8 cellular contexts compared by ENCODE assay signal in the genomic region with DNA sequence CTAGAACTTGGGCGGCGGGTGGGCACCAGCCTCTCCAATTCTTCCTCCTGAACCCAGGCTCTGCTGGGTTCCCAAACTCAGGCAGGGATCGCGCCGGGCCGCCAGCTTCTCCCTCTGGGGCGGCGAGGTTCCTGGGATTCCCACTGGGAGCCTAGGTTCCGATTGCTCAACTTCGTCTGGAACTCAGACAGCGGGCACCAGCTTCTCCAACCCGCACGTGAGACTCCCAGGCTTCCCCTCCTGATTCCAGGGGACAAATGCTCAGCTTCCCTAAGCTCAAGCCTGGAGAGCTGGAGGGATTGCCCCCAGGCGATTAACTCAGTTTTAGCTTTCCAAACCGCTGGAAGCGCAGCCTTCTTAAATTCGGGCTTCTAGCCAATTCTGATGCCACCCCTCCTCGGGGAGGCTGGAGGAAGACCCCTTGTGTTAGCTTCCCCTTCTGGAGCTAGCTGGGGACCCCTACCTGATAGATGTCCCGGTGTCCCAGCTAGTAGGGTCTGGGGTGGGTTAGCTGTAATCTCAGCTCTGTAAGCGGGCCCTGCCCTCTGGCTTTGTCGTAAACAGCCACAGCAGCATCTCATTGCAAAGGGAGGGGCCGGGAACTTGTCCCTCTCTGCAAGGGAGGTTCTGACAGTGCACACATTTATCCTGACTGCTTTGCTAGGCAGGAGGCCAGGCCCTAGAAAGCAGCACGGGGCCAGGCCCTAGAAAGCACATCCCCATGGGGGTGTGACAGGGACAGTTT. TPM values are rescaled to one million over a fixed set of nuclear protein-coding genes. Genes with fewer than 3 reads are reported as not detected.
DNase-seq lines count a peak whose midpoint lies in the region; ATAC-seq, FAIRE-seq and TF ChIP-seq lines count a peak whose summit lies in the region.

No MANE protein-coding gene starts in this region.

- DNase-seq in AG08396 (ENCODE audit: low spot score) (peak; percentile 67), amniotic epithelial cell (ENCODE audit: low read depth) (peak; percentile 19), HepG2 (ENCODE audit: low spot score) (peak; percentile 17), transverse colon (no peak), Kasumi-1 (lab: John Stamatoyannopoulos, UW) (no peak)
- DNase-seq in stimulated activated CD4-positive, alpha-beta T cell treated with anti-CD3 and anti-CD28 coated beads, Interleukin-4, amount 100 ng/mL, for 1 hour: no peak

- CTCF ChIA-PET in HepG2 (lab: Yijun Ruan, JAX; ENCODE audit: low intra/inter-chr PET ratio, low total read pairs): no interaction called here

- ATAC-seq in HG02759 (IDR thresholded peaks at IDR 0.05; ENCODE audit: unreplicated experiment): peak; percentile 4
- ATAC-seq in HepG2: peak; percentile 42
- ATAC-seq in GM21737 (IDR thresholded peaks at IDR 0.05; ENCODE audit: unreplicated experiment): no peak

- no TSS peak for BruUV-seq in HepG2 (replicated peaks; lab: Mats Ljungman, UMichigan)

- H3K4me3 ChIP-seq in HepG2 (replicated peaks in 1 of 3; ENCODE audit: insufficient read depth in 1 of 3, low read depth in 2 of 3, low read length in 3 of 3): peak overlapping the region; percentile 68 to 81 (median 75)
- peak overlapping the region; percentile 78 to 96 (median 90) for H3K4me3 ChIP-seq in transverse colon

- in situ Hi-C loops in HepG2 (cut with HindIII; ENCODE audit: extremely low pct_ligation_motif_present, low pct_unique_long_range_greater_than_20kb): no loop called here
- in situ Hi-C loops in transverse colon (cut with MboI; ENCODE audit: low pct_ligation_motif_present in 1 of 4, low pct_unique_long_range_greater_than_20kb in 1 of 4, low sequenced_read_pairs in 3 of 4): no loop called here

- POLR2A ChIA-PET in HepG2 (lab: Yijun Ruan, JAX): interaction anchor here (1.1 to 2.0 kb wide), 4 partner anchors 12 to 454 kb away, joined by 4 to 13 read pairs (median 6); partner anchors contain the start of genes PNPLA6 and ZNF557

- no peaks in the 10 kb centered on the region for H3K79me2 ChIP-seq in HepG2 (ENCODE audit: insufficient read depth, low read length)

- no peak overlapping the region for H2AFZ ChIP-seq in HepG2 (ENCODE audit: low read length)

- TF ChIP-seq EP300 in HepG2 (IDR thresholded peaks at IDR 0.05; ENCODE audit: low read depth in 2 of 2, low read length in 2 of 2) (no peak), HepG2 (CRISPR knock-in tag; IDR thresholded peaks at IDR 0.05; ENCODE audit: borderline replicate concordance) (no peak), transverse colon (IDR thresholded peaks at IDR 0.05; ENCODE audit: low read depth) (no peak)

- H3K27ac ChIP-seq in HepG2 (ENCODE audit: extremely low read length, insufficient read depth, low read length) (no peak overlapping the region), transverse colon (peak overlapping the region; percentile 70 to 84 (median 80))

- H4K20me1 ChIP-seq in HepG2 (ENCODE audit: insufficient read depth, low read length): no peaks in the 10 kb centered on the region

- intact Hi-C loops in HepG2 (cut with micrococcal nuclease; ENCODE audit: unreplicated experiment): no loop called here
- intact Hi-C loops in transverse colon (cut with DNase I; ENCODE audit: low total_unique reads): no loop called here

- H3K9ac ChIP-seq in HepG2 (ENCODE audit: insufficient read depth, low read depth, low read length): peak overlapping the region; percentile 70

- under 1% methylated on average over 16 of the region's 23 CpGs for WGBS in HepG2 (ENCODE audit: low lambda C conversion rate)
- WGBS in transverse colon (ENCODE audit: low coverage in 1 of 2), 2 donors: 6 to 7% methylated on average over 3 to 20 of the region's 23 CpGs

- H3K9me3 ChIP-seq in HepG2 (ENCODE audit: low read length) (no peaks in the 10 kb centered on the region), transverse colon (no peaks in the 10 kb centered on the region)

- FAIRE-seq in HepG2 (lab: Jason Lieb, UNC): no peak

- TF ChIP-seq RAD21 in HepG2 (CRISPR knock-in tag; IDR thresholded peaks at IDR 0.05): no peak

- H3K4me2 ChIP-seq in HepG2 (ENCODE audit: low read depth, low read length): peak overlapping the region; percentile 100

- H3K36me3 ChIP-seq in HepG2 (replicated peaks in 1 of 2; ENCODE audit: control insufficient read depth in 1 of 2, insufficient read depth in 2 of 2, low read length in 2 of 2) (peaks cover 0 to 2% of the 10 kb centered on the region in 2 experiments; a peak in 2 of 5 replicates), transverse colon (peaks cover 0 to 5% (median 0%) of the 10 kb centered on the region in 4 donors)

- H3K27me3 ChIP-seq in HepG2 (ENCODE audit: control insufficient read depth in 1 of 2, insufficient read depth in 2 of 2, low read length in 2 of 2) (no peaks in the 10 kb centered on the region), transverse colon (no peaks in the 10 kb centered on the region)

- peaks cover 15% of the 10 kb centered on the region for H3K4me1 ChIP-seq in HepG2 (ENCODE audit: insufficient read depth, low read length)
- H3K4me1 ChIP-seq in transverse colon: peaks cover 7 to 20% (median 18%) of the 10 kb centered on the region in 4 donors

- TF ChIP-seq CTCF in HepG2 (CRISPR knock-in tag; IDR thresholded peaks at IDR 0.05) (no peak), transverse colon (IDR thresholded peaks at IDR 0.05) (no peak)

- TF ChIP-seq POLR2A in HepG2 (IDR thresholded peaks at IDR 0.05; ENCODE audit: insufficient read depth in 1 of 2, low read depth in 2 of 2, low read length in 2 of 2) (no peak), transverse colon (IDR thresholded peaks at IDR 0.05) (no peak)

RNA-seq across cellular contexts. Expression of gene MCOLN1, which starts 0.7 kb away (rescaled TPM):
- total RNA-seq in HepG2 (2016; rRNA removed; fragmentation: Illumina TruSeq; extraction: Trizol) (1.9 and 3.4 TPM in 2 replicates), transverse colon (10 to 100 TPM; 14.7 to 93.1 (median 23.9) TPM)
- 3.4 and 4.1 TPM in 2 replicates for total RNA-seq in HepG2 (2016; cell fraction: cytosol; rRNA removed; fragmentation: Illumina TruSeq; extraction: Trizol; ENCODE audit: low read depth)
- total RNA-seq in HepG2 (2016; cell fraction: insoluble cytoplasmic fraction; rRNA removed; fragmentation: Illumina TruSeq; extraction: Trizol): 1.8 and 4.3 TPM in 2 replicates
- total RNA-seq in HepG2 (2016; cell fraction: membrane; rRNA removed; fragmentation: Illumina TruSeq; extraction: Trizol): 2.4 and 3.4 TPM in 2 replicates
- total RNA-seq in HepG2 (2016; cell fraction: nucleus; rRNA removed; fragmentation: Illumina TruSeq; extraction: Trizol): 3.8 and 4.3 TPM in 2 replicates
- polyA plus RNA-seq in HepG2 (2011; rRNA removed): 11.6 and 15.7 TPM in 2 replicates
- polyA plus RNA-seq in HepG2 (2011; cell fraction: cytosol; rRNA removed): 6.4 and 7.4 TPM in 2 replicates
- 29.1 and 39.0 TPM in 2 replicates for polyA plus RNA-seq in HepG2 (2011; cell fraction: nucleus; rRNA removed)
- polyA plus RNA-seq in HepG2 (2012): 3.4 and 4.8 TPM in 2 replicates
- 2.3 and 3.2 TPM in 2 replicates for polyA plus RNA-seq in HepG2 (2016; cell fraction: cytosol; fragmentation: Illumina TruSeq; extraction: Trizol; ENCODE audit: low read depth)
- polyA plus RNA-seq in HepG2 (2016; cell fraction: insoluble cytoplasmic fraction; fragmentation: Illumina TruSeq; extraction: Trizol; ENCODE audit: low read depth): 2.9 and 3.5 TPM in 2 replicates
- 3.3 and 3.4 TPM in 2 replicates for polyA plus RNA-seq in HepG2 (2016; cell fraction: membrane; fragmentation: Illumina TruSeq; extraction: Trizol; ENCODE audit: low read depth)
- 16.6 and 21.1 TPM in 2 replicates for polyA plus RNA-seq in HepG2 (2016; cell fraction: nucleus; fragmentation: Illumina TruSeq; extraction: Trizol; ENCODE audit: insufficient read depth, low read depth)
- 19.2 and 110 TPM in 2 replicates for polyA minus RNA-seq in HepG2 (2011; rRNA and poly(A)+ RNA removed; ENCODE audit: low replicate concordance)
- 2.4 and 4.4 TPM in 2 replicates for polyA minus RNA-seq in HepG2 (2011; cell fraction: cytosol; rRNA and poly(A)+ RNA removed)
- polyA minus RNA-seq in HepG2 (2011; cell fraction: nucleus; rRNA and poly(A)+ RNA removed): 4.8 and 5.9 TPM in 2 replicates

RNA-seq across cellular contexts. Expression of gene ZNF358, which starts 7.2 kb away (rescaled TPM):
- 6.4 and 9.1 TPM in 2 replicates for total RNA-seq in HepG2 (2016; rRNA removed; fragmentation: Illumina TruSeq; extraction: Trizol)
- 29.8 and 30.7 TPM in 2 replicates for total RNA-seq in HepG2 (2016; cell fraction: cytosol; rRNA removed; fragmentation: Illumina TruSeq; extraction: Trizol; ENCODE audit: low read depth)
- total RNA-seq in HepG2 (2016; cell fraction: insoluble cytoplasmic fraction; rRNA removed; fragmentation: Illumina TruSeq; extraction: Trizol): 7.4 and 8.8 TPM in 2 replicates
- 40.6 and 43.0 TPM in 2 replicates for total RNA-seq in HepG2 (2016; cell fraction: membrane; rRNA removed; fragmentation: Illumina TruSeq; extraction: Trizol)
- total RNA-seq in HepG2 (2016; cell fraction: nucleus; rRNA removed; fragmentation: Illumina TruSeq; extraction: Trizol): 4.2 and 4.8 TPM in 2 replicates
- polyA plus RNA-seq in HepG2 (2011; rRNA removed): 36.3 and 37.0 TPM in 2 replicates
- 27.2 and 34.8 TPM in 2 replicates for polyA plus RNA-seq in HepG2 (2011; cell fraction: cytosol; rRNA removed)
- polyA plus RNA-seq in HepG2 (2011; cell fraction: nucleus; rRNA removed): 16.8 and 18.8 TPM in 2 replicates
- 18.3 and 24.5 TPM in 2 replicates for polyA plus RNA-seq in HepG2 (2012)
- polyA plus RNA-seq in HepG2 (2016; cell fraction: cytosol; fragmentation: Illumina TruSeq; extraction: Trizol; ENCODE audit: low read depth): 89.1 and 102 TPM in 2 replicates
- polyA plus RNA-seq in HepG2 (2016; cell fraction: insoluble cytoplasmic fraction; fragmentation: Illumina TruSeq; extraction: Trizol; ENCODE audit: low read depth): 21.6 and 26.7 TPM in 2 replicates
- polyA plus RNA-seq in HepG2 (2016; cell fraction: membrane; fragmentation: Illumina TruSeq; extraction: Trizol; ENCODE audit: low read depth): 106 and 124 TPM in 2 replicates
- 18.5 and 20.8 TPM in 2 replicates for polyA plus RNA-seq in HepG2 (2016; cell fraction: nucleus; fragmentation: Illumina TruSeq; extraction: Trizol; ENCODE audit: insufficient read depth, low read depth)
- 17.5 and 24.9 TPM in 2 replicates for polyA minus RNA-seq in HepG2 (2011; rRNA and poly(A)+ RNA removed; ENCODE audit: low replicate concordance)
- 11.3 and 15.3 TPM in 2 replicates for polyA minus RNA-seq in HepG2 (2011; cell fraction: cytosol; rRNA and poly(A)+ RNA removed)
- polyA minus RNA-seq in HepG2 (2011; cell fraction: nucleus; rRNA and poly(A)+ RNA removed): 2.2 and 3.4 TPM in 2 replicates
- 10 to 100 TPM; 50.2 to 72.7 (median 69.1) TPM for total RNA-seq in transverse colon

RNA-seq across cellular contexts. Expression of gene PNPLA6, which starts 12.4 kb away (rescaled TPM):
- 11.1 and 28.2 TPM in 2 replicates for total RNA-seq in HepG2 (2016; rRNA removed; fragmentation: Illumina TruSeq; extraction: Trizol)
- total RNA-seq in HepG2 (2016; cell fraction: cytosol; rRNA removed; fragmentation: Illumina TruSeq; extraction: Trizol; ENCODE audit: low read depth): 6.7 and 9.9 TPM in 2 replicates
- 7.3 and 24.9 TPM in 2 replicates for total RNA-seq in HepG2 (2016; cell fraction: insoluble cytoplasmic fraction; rRNA removed; fragmentation: Illumina TruSeq; extraction: Trizol)
- 9.5 and 10.2 TPM in 2 replicates for total RNA-seq in HepG2 (2016; cell fraction: membrane; rRNA removed; fragmentation: Illumina TruSeq; extraction: Trizol)
- 39.4 and 51.4 TPM in 2 replicates for total RNA-seq in HepG2 (2016; cell fraction: nucleus; rRNA removed; fragmentation: Illumina TruSeq; extraction: Trizol)
- 24.9 and 28.4 TPM in 2 replicates for polyA plus RNA-seq in HepG2 (2011; rRNA removed)
- 8.4 and 14.6 TPM in 2 replicates for polyA plus RNA-seq in HepG2 (2011; cell fraction: cytosol; rRNA removed)
- polyA plus RNA-seq in HepG2 (2011; cell fraction: nucleus; rRNA removed): 192 and 272 TPM in 2 replicates
- polyA plus RNA-seq in HepG2 (2012): 22.0 and 47.4 TPM in 2 replicates
- 4.0 and 4.8 TPM in 2 replicates for polyA plus RNA-seq in HepG2 (2016; cell fraction: cytosol; fragmentation: Illumina TruSeq; extraction: Trizol; ENCODE audit: low read depth)
- 9.1 and 14.0 TPM in 2 replicates for polyA plus RNA-seq in HepG2 (2016; cell fraction: insoluble cytoplasmic fraction; fragmentation: Illumina TruSeq; extraction: Trizol; ENCODE audit: low read depth)
- 4.9 and 7.2 TPM in 2 replicates for polyA plus RNA-seq in HepG2 (2016; cell fraction: membrane; fragmentation: Illumina TruSeq; extraction: Trizol; ENCODE audit: low read depth)
- polyA plus RNA-seq in HepG2 (2016; cell fraction: nucleus; fragmentation: Illumina TruSeq; extraction: Trizol; ENCODE audit: insufficient read depth, low read depth): 115 and 120 TPM in 2 replicates
- polyA minus RNA-seq in HepG2 (2011; rRNA and poly(A)+ RNA removed; ENCODE audit: low replicate concordance): 20.0 and 49.5 TPM in 2 replicates
- 21.5 and 23.2 TPM in 2 replicates for polyA minus RNA-seq in HepG2 (2011; cell fraction: cytosol; rRNA and poly(A)+ RNA removed)
- 37.4 and 52.5 TPM in 2 replicates for polyA minus RNA-seq in HepG2 (2011; cell fraction: nucleus; rRNA and poly(A)+ RNA removed)
- 100 to 1,000 TPM; 115 to 435 (median 147) TPM for total RNA-seq in transverse colon

RNA-seq across cellular contexts. Expression of gene PEX11G, which starts 34.3 kb away (rescaled TPM):
- total RNA-seq in HepG2 (2016; rRNA removed; fragmentation: Illumina TruSeq; extraction: Trizol) (not detected in 2 replicates), transverse colon (10 to 100 TPM in 1 of 4 donors, 1 to 10 TPM in 3; 2.2 to 14.5 (median 8.9) TPM)
- not detected in 2 replicates for total RNA-seq in HepG2 (2016; cell fraction: cytosol; rRNA removed; fragmentation: Illumina TruSeq; extraction: Trizol; ENCODE audit: low read depth)
- total RNA-seq in HepG2 (2016; cell fraction: insoluble cytoplasmic fraction; rRNA removed; fragmentation: Illumina TruSeq; extraction: Trizol): not detected in 2 replicates
- not detected in 2 replicates for total RNA-seq in HepG2 (2016; cell fraction: membrane; rRNA removed; fragmentation: Illumina TruSeq; extraction: Trizol)
- not detected in 2 replicates for total RNA-seq in HepG2 (2016; cell fraction: nucleus; rRNA removed; fragmentation: Illumina TruSeq; extraction: Trizol)
- not detected in 2 replicates for polyA plus RNA-seq in HepG2 (2011; rRNA removed)
- polyA plus RNA-seq in HepG2 (2011; cell fraction: cytosol; rRNA removed): 0.07 TPM in 1 of 2 replicates, not detected in the other
- polyA plus RNA-seq in HepG2 (2011; cell fraction: nucleus; rRNA removed): 0.12 and 0.16 TPM in 2 replicates
- not detected in 2 replicates for polyA plus RNA-seq in HepG2 (2012)
- polyA plus RNA-seq in HepG2 (2016; cell fraction: cytosol; fragmentation: Illumina TruSeq; extraction: Trizol; ENCODE audit: low read depth): not detected in 2 replicates
- not detected in 2 replicates for polyA plus RNA-seq in HepG2 (2016; cell fraction: insoluble cytoplasmic fraction; fragmentation: Illumina TruSeq; extraction: Trizol; ENCODE audit: low read depth)
- not detected in 2 replicates for polyA plus RNA-seq in HepG2 (2016; cell fraction: membrane; fragmentation: Illumina TruSeq; extraction: Trizol; ENCODE audit: low read depth)
- not detected in 2 replicates for polyA plus RNA-seq in HepG2 (2016; cell fraction: nucleus; fragmentation: Illumina TruSeq; extraction: Trizol; ENCODE audit: insufficient read depth, low read depth)
- polyA minus RNA-seq in HepG2 (2011; rRNA and poly(A)+ RNA removed; ENCODE audit: low replicate concordance): 1.4 TPM in 1 of 2 replicates, not detected in the other
- polyA minus RNA-seq in HepG2 (2011; cell fraction: cytosol; rRNA and poly(A)+ RNA removed): not detected in 2 replicates
- not detected in 2 replicates for polyA minus RNA-seq in HepG2 (2011; cell fraction: nucleus; rRNA and poly(A)+ RNA removed)

Comparison
In these comparisons a context has a peak if more than half of its experiments do, and no peak if none do; other contexts are left out.
1. DNase-seq: peak in AG08396 (single experiment), amniotic epithelial cell (single experiment) and HepG2 (single experiment); none in transverse colon (single experiment), stimulated activated CD4-positive, alpha-beta T cell treated with anti-CD3 and anti-CD28 coated beads, Interleukin-4, amount 100 ng/mL, for 1 hour (single experiment) and Kasumi-1 (0 of 2).